20 cellular contexts compared by ENCODE assay signal in the genomic region with DNA sequence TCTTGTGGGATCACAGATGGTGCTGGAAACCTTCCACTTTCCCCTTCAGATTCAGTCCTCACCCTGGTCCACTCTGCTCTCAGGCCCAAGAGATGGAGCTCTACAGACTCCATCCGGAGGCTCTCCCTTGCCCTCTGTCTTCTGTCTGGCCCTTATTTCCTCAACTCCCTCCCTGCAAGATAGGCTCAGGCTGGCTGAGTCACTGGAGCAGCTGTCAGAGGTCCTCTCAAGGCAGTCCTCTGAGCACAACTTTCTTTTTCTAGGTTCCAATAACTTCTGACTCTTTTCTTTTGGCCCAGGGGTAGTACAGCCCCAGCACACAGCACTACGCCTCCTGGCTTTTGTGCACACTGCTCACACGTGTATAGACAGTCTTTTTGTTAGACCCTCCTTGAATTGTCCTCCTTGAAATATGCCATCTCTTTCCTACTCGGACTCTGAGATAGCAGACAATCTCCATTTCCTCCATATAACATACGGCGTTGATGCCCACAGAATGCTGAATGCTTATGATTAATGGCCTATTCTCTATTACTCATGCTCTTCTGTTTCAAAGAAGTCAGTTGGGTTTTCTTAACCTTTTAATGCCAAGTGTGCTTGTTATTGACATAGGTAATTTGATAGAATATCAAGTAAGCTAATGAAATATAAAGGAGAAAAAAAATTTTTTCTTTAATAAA.
DNase-seq lines count a peak whose midpoint lies in the region; ATAC-seq and TF ChIP-seq lines count a peak whose summit lies in the region.
"Had no signal": no experiment of that assay in that cellular context is flagged by ENCODE, and none has a peak within 500 bp of the region (broad histone marks: within the 10 kb centered on the region; RNA-seq: fewer than 3 reads in every experiment).

No MANE protein-coding gene starts in this region.

- ATAC-seq in HG03520 (IDR thresholded peaks at IDR 0.05; ENCODE audit: unreplicated experiment): no peak
- ATAC-seq: stimulated activated naive CD8-positive, alpha-beta T cell treated with anti-CD3 and anti-CD28 coated beads, Interleukin-15, Interleukin-2, amounts not matched to agents 100 U/mL and 50 U/mL, for 24 hours had no signal

- no peak overlapping the region for H4K91ac ChIP-seq in trophoblast cell (ENCODE audit: low read depth, low read length)

- DNase-seq in LHCN-M2 (ENCODE audit: low read depth) (peak; percentile 90), adipocyte (ENCODE audit: low read depth) (peak; percentile 42), fibroblast of the aortic adventitia (ENCODE audit: low read depth) (peak; percentile 35), trophoblast cell (peak; percentile 60 to 75), cerebellum (ENCODE audit: low spot score) (no peak), ecto neural progenitor cell (ENCODE audit: low spot score) (no peak)
- no peak for DNase-seq in activated CD4-positive, alpha-beta T cell treated with anti-CD3 and anti-CD28 coated beads, Interleukin-2, amount 50 U/mL, for 48 hours
- DNase-seq: DND-41; effector memory CD4-positive, alpha-beta T cell; hippocampal formation; islet precursor cell; naive B cell; NCI-H1436 treated with DMSO at 0.1 percent for 48 hours; NCI-H2171; Peyer's patch; posterior cingulate gyrus; stimulated activated CD4-positive, alpha-beta T cell treated with anti-CD3 and anti-CD28 coated beads, Interleukin-2, amount 100 ng/mL, for 24 hours; stimulated activated naive CD8-positive, alpha-beta T cell treated with anti-CD3 and anti-CD28 coated beads, Interleukin-15, Interleukin-2, amounts not matched to agents 100 U/mL and 50 U/mL, for 24 hours; tibial artery had no signal

- TF ChIP-seq CTCF in fibroblast of the aortic adventitia (IDR thresholded peaks at IDR 0.05; ENCODE audit: insufficient read depth, low read length): peak; percentile 8

- no peak overlapping the region for H3K23ac ChIP-seq in trophoblast cell (ENCODE audit: low read length)

- H3K27me3 ChIP-seq in adipocyte (replicated peaks; ENCODE audit: control insufficient read depth, insufficient read depth, low read length) (no peaks in the 10 kb centered on the region), trophoblast cell (ENCODE audit: insufficient read depth, low read length) (no peaks in the 10 kb centered on the region)
- H3K27me3 ChIP-seq: Peyer's patch, tibial artery had no signal

- no peak overlapping the region for H3K4me2 ChIP-seq in trophoblast cell (ENCODE audit: low read length)

- H4K12ac ChIP-seq in trophoblast cell (ENCODE audit: low read depth, low read length): no peak overlapping the region

- H2AFZ ChIP-seq in trophoblast cell (ENCODE audit: insufficient read depth, low read length, poor library complexity): no peak overlapping the region

- no peak overlapping the region for H3K18ac ChIP-seq in trophoblast cell (ENCODE audit: low read length)

- no peak overlapping the region for H4K8ac ChIP-seq in trophoblast cell (ENCODE audit: low read depth, low read length)

- no peaks in the 10 kb centered on the region for H3K9me3 ChIP-seq in adipocyte (ENCODE audit: control insufficient read depth, low read length)
- H3K9me3 ChIP-seq in trophoblast cell (ENCODE audit: insufficient read depth, low read depth, low read length): no peaks in the 10 kb centered on the region
- H3K9me3 ChIP-seq: Peyer's patch, tibial artery had no signal

- no peak overlapping the region for H2BK5ac ChIP-seq in trophoblast cell (ENCODE audit: low read depth, low read length, poor library complexity)

- H3K9ac ChIP-seq in adipocyte (ENCODE audit: low read length) (no peak overlapping the region), trophoblast cell (ENCODE audit: low read length) (no peak overlapping the region)

- H3K14ac ChIP-seq in trophoblast cell (ENCODE audit: low read length): no peak overlapping the region

- H3K36me3 ChIP-seq in adipocyte (ENCODE audit: control insufficient read depth, insufficient read depth, low read length, severe bottlenecking) (peaks cover 97% of the 10 kb centered on the region), trophoblast cell (ENCODE audit: control insufficient read depth in 1 of 2, insufficient read depth in 2 of 2, low read length in 2 of 2) (peaks cover 3 to 4% of the 10 kb centered on the region in 2 experiments)
- H3K36me3 ChIP-seq: Peyer's patch, tibial artery had no signal

- no peak overlapping the region for H2AK5ac ChIP-seq in trophoblast cell (ENCODE audit: low read length)

- no peak overlapping the region for H2BK12ac ChIP-seq in trophoblast cell (ENCODE audit: low read length)

- H3K4me1 ChIP-seq in adipocyte (ENCODE audit: control insufficient read depth, insufficient read depth, low read length): peaks cover 5% of the 10 kb centered on the region
- peaks cover 2 to 3% of the 10 kb centered on the region in 2 experiments for H3K4me1 ChIP-seq in trophoblast cell (ENCODE audit: control insufficient read depth in 1 of 2, insufficient read depth in 2 of 2, low read length in 2 of 2)
- H3K4me1 ChIP-seq: Peyer's patch, tibial artery had no signal

- H3K27ac ChIP-seq in trophoblast cell (ENCODE audit: low read depth, low read length): no peak overlapping the region
- H3K27ac ChIP-seq: Peyer's patch, tibial artery had no signal

- H3K4me3 ChIP-seq in adipocyte (ENCODE audit: low read length) (no peak overlapping the region), fibroblast of the aortic adventitia (ENCODE audit: low read depth, low read length) (peak overlapping the region; percentile 31), trophoblast cell (ENCODE audit: low read depth, low read length) (no peak overlapping the region)
- H3K4me3 ChIP-seq: Peyer's patch, tibial artery had no signal

- no peak overlapping the region for H2BK120ac ChIP-seq in trophoblast cell (ENCODE audit: insufficient read depth, low read length, poor library complexity)

- no peaks in the 10 kb centered on the region for H3K79me2 ChIP-seq in trophoblast cell (ENCODE audit: control insufficient read depth, insufficient read depth, low read length, poor library complexity)

- no peak overlapping the region for H3K4ac ChIP-seq in trophoblast cell (ENCODE audit: low read depth, low read length)

- no peaks in the 10 kb centered on the region for H3K79me1 ChIP-seq in trophoblast cell (ENCODE audit: low read length)

- no CpG with 5 or more reads among the region's 6 CpGs for whole genome bisulfite sequencing in trophoblast cell (ENCODE audit: extremely low coverage, insufficient coverage, insufficient read length)

Comparison
In these comparisons a context has a peak if more than half of its experiments do, and no peak if none do; other contexts are left out.
1. DNase-seq: peak in LHCN-M2 (single experiment), adipocyte (single experiment), fibroblast of the aortic adventitia (single experiment) and trophoblast cell (2 of 2); none in cerebellum (single experiment), ecto neural progenitor cell (single experiment) and activated CD4-positive, alpha-beta T cell treated with anti-CD3 and anti-CD28 coated beads, Interleukin-2, amount 50 U/mL, for 48 hours (0 of 2).